In genomic region chr2:200125463-200125862, GRCh38 we compare ENCODE assay signal across 18 cellular contexts.
"Had no signal": no experiment of that assay in that cellular context is flagged by ENCODE, and none has a peak within 500 bp of the region (broad histone marks: within the 10 kb centered on the region; RNA-seq: fewer than 3 reads in every experiment).

No MANE protein-coding gene starts in this region.

- H3K27me3 ChIP-seq: adrenal gland, left lung, neutrophil, tibial artery had no signal

- ATAC-seq: activated CD8-positive, alpha-beta T cell treated with anti-CD3 and anti-CD28 coated beads for 36 hours; esophagus mucosa; left lung; naive thymus-derived CD4-positive, alpha-beta T cell; stimulated activated naive B cell treated with anti-CD40 and anti-IgM and Interleukin-4, amounts not matched to agents 10 μg/mL and 1 μg/mL and 100 μg/mL, for 72 hours had no signal

- DNase-seq: activated B cell treated with CpG ODN at 0.5 μM for 24 hours; activated CD4-positive, alpha-beta T cell treated with anti-CD3 and anti-CD28 coated beads for 48 hours; activated CD8-positive, alpha-beta T cell treated with anti-CD3 and anti-CD28 coated beads for 36 hours; activated effector memory CD4-positive, alpha-beta T cell treated with anti-CD3 and anti-CD28 coated beads, Interleukin-2, amount 50 U/mL, for 16 hours; activated T-cell treated with anti-CD3 and anti-CD28 coated beads, Interleukin-2, amount 50 U/mL, for 48 hours; adrenal gland; left lung; mammary epithelial cell; naive thymus-derived CD4-positive, alpha-beta T cell; posterior cingulate gyrus; retina; stimulated activated CD4-positive, alpha-beta T cell treated with anti-CD3 and anti-CD28 coated beads, Interleukin-4, amount 100 ng/mL, for 1 hour; stimulated activated naive B cell treated with anti-CD40 and anti-IgM and Interleukin-4, amounts not matched to agents 10 μg/mL and 1 μg/mL and 100 μg/mL, for 72 hours; tibial artery had no signal

- FAIRE-seq: endometrium, keratinocyte had no signal

- H3K4me3 ChIP-seq: adrenal gland, left lung, tibial artery had no signal

- H3K4me1 ChIP-seq: adrenal gland, left lung, tibial artery had no signal

- H3K36me3 ChIP-seq: adrenal gland, left lung, neutrophil, tibial artery had no signal

- H3K9me3 ChIP-seq: adrenal gland, left lung, neutrophil, tibial artery had no signal

- H3K27ac ChIP-seq: adrenal gland, left lung, neutrophil, tibial artery had no signal
